ENCODE assay signal across 9 cellular contexts in the genomic region with DNA sequence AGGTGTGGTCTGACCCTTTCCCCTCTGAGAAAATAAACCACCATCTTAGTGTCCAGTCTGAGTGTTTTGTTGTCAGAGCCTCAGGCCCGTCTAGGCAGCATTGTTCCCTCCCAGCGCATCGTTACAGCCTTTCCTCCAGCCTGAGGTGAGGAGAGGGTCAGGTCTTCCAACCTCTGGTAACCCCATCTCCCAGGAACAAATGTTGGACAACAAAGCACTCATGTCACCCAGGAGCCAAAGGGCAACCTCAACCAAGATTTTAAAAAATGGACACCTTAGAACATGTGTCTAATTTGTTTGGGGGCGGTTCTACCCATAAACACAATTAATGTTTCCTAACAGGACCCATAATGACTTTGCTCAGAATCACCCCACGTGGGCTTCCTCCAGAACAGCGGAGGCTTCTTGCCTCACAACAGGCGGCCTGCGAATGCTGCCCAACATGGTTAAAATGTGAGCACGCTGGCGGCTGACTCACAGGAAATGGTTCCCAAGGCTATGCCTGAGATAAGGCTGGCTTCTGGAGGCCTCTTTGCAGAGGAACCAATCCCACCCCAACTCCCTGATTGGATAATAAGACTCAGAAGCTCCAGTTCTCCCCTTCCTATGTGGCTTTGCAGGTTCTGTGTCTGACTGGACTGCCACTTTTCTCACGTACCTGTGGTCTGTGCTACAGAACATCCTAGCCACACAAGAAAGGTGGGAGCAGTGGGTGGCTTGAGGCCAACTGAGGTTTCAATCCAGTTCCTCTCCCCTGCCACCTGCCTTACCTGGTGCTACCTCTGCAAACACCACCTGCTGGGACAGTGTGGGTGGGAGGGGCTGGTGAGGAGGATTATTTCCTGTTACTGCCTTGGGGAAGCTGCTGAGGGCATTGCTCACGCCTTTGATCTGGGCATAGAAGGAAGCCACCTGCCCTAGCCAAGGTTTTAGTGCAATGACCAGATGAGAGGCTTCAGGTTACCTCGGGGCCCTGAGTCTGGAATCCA.
DNase-seq lines count a peak whose midpoint lies in the region; ATAC-seq lines count a peak whose summit lies in the region.
"Had no signal": no experiment of that assay in that cellular context is flagged by ENCODE, and none has a peak within 500 bp of the region (broad histone marks: within the 10 kb centered on the region; RNA-seq: fewer than 3 reads in every experiment).

No MANE protein-coding gene starts in this region.

- no peaks in the 10 kb centered on the region for H3K9me3 Mint-ChIP-seq in activated naive CD4-positive, alpha-beta T cell treated with anti-CD3 and anti-CD28 coated beads, Interleukin-2, amount 10 ng/mL, durations not matched to agents 7 days and 5 days
- H3K9me3 Mint-ChIP-seq: activated B cell treated with CpG ODN at 0.5 μM for 24 hours had no signal

- DNase-seq in NCI-H2171 treated with DMSO at 0.1 percent for 48 hours (lab: John Stamatoyannopoulos, UW), result peak; percentile 16
- no peak for DNase-seq in NCI-H2171 (lab: John Stamatoyannopoulos, UW)
- peak; percentile 45 for DNase-seq in OCI-M2 (lab: John Stamatoyannopoulos, UW; ENCODE audit: unreplicated experiment)
- DNase-seq in activated naive CD4-positive, alpha-beta T cell treated with anti-CD3 and anti-CD28 coated beads, Interleukin-2, amount 10 ng/mL, durations not matched to agents 7 days and 5 days, result peak; percentile 50
- peak; percentile 64 for DNase-seq in iPS-NIHi11 (ENCODE audit: low spot score)
- peak; percentile 35 for DNase-seq in stimulated activated CD8-positive, alpha-beta memory T cell treated with anti-CD3 and anti-CD28 coated beads, Interleukin-12 subunit alpha, Interleukin-12 subunit beta, amount 100 ng/mL, for 4 hours (ENCODE audit: low read depth)
- DNase-seq in ecto neural progenitor cell (ENCODE audit: low spot score), result no peak
- DNase-seq: activated B cell treated with CpG ODN at 0.5 μM for 24 hours had no signal

- H3K27me3 Mint-ChIP-seq in activated naive CD4-positive, alpha-beta T cell treated with anti-CD3 and anti-CD28 coated beads, Interleukin-2, amount 10 ng/mL, durations not matched to agents 7 days and 5 days, result peaks cover 8% of the 10 kb centered on the region
- H3K27me3 Mint-ChIP-seq: activated B cell treated with CpG ODN at 0.5 μM for 24 hours had no signal

- peaks cover 74% of the 10 kb centered on the region for H3K4me1 Mint-ChIP-seq in activated naive CD4-positive, alpha-beta T cell treated with anti-CD3 and anti-CD28 coated beads, Interleukin-2, amount 10 ng/mL, durations not matched to agents 7 days and 5 days

- CTCF ChIA-PET in activated naive CD4-positive, alpha-beta T cell treated with anti-CD3 and anti-CD28 coated beads, Interleukin-2, amount 10 ng/mL, durations not matched to agents 7 days and 5 days (lab: Charles Lee), result no interaction called here

- H3K36me3 Mint-ChIP-seq in activated naive CD4-positive, alpha-beta T cell treated with anti-CD3 and anti-CD28 coated beads, Interleukin-2, amount 10 ng/mL, durations not matched to agents 7 days and 5 days, result peaks cover 2% of the 10 kb centered on the region

- peak overlapping the region; percentile 85 for H3K27ac Mint-ChIP-seq in activated naive CD4-positive, alpha-beta T cell treated with anti-CD3 and anti-CD28 coated beads, Interleukin-2, amount 10 ng/mL, durations not matched to agents 7 days and 5 days
- H3K27ac Mint-ChIP-seq: activated B cell treated with CpG ODN at 0.5 μM for 24 hours had no signal

- ATAC-seq in HG03520 (IDR thresholded peaks at IDR 0.05; ENCODE audit: unreplicated experiment), result no peak

- H3K4me3 Mint-ChIP-seq in activated naive CD4-positive, alpha-beta T cell treated with anti-CD3 and anti-CD28 coated beads, Interleukin-2, amount 10 ng/mL, durations not matched to agents 7 days and 5 days, result no peak overlapping the region
- H3K4me3 Mint-ChIP-seq: activated B cell treated with CpG ODN at 0.5 μM for 24 hours had no signal

Comparison
In these comparisons a context has a peak if more than half of its experiments do, and no peak if none do; other contexts are left out.
1. DNase-seq: peak in NCI-H2171 treated with DMSO at 0.1 percent for 48 hours (single experiment), OCI-M2 (single experiment), activated naive CD4-positive, alpha-beta T cell treated with anti-CD3 and anti-CD28 coated beads, Interleukin-2, amount 10 ng/mL, durations not matched to agents 7 days and 5 days (single experiment), iPS-NIHi11 (single experiment) and stimulated activated CD8-positive, alpha-beta memory T cell treated with anti-CD3 and anti-CD28 coated beads, Interleukin-12 subunit alpha, Interleukin-12 subunit beta, amount 100 ng/mL, for 4 hours (single experiment); none in NCI-H2171 (single experiment) and ecto neural progenitor cell (single experiment).